ENCODE assay signal across 8 cellular contexts in the genomic region with DNA sequence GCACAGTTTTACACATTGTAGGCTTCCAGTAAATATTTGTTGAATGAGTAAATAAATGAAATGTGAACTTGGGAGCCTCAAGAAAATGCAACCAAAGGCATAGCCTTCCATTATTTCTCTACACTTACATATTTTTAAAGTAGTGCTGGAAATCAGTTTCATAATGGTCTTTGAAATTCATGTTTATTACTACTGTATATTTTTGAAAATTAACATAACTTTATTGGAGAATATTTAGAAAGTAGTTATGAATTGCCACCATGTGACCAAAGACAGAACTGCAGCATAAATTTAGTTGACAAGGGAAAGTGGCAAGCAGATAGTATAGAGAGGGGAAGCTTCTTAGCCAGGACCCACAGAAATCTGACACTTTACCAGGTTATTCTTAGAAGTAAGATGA. TPM values are rescaled to one million over a fixed set of nuclear protein-coding genes. Genes with fewer than 3 reads are reported as not detected.
DNase-seq lines count a peak whose midpoint lies in the region; ATAC-seq and TF ChIP-seq lines count a peak whose summit lies in the region.

No MANE protein-coding gene starts in this region.

- H2AFZ ChIP-seq in DND-41 (ENCODE audit: low read depth, low read length) (no peak overlapping the region), HCT116 (ENCODE audit: low read depth, low read length, poor library complexity, severe bottlenecking) (no peak overlapping the region)

- H3K79me2 ChIP-seq in DND-41 (ENCODE audit: insufficient read depth, low read length) (no peaks in the 10 kb centered on the region; the same call in 1 of the 2 replicates), HCT116 (ENCODE audit: insufficient read depth, low read length) (peaks cover 8% of the 10 kb centered on the region)

- no peak for TF ChIP-seq POLR2A in HCT116 (IDR thresholded peaks at IDR 0.05; ENCODE audit: borderline replicate concordance, extremely low read depth, insufficient read depth, insufficient read length)

- H3K27ac ChIP-seq in DND-41 (ENCODE audit: low read length), result no peak overlapping the region
- no peak overlapping the region for H3K27ac ChIP-seq in HCT116 (ENCODE audit: low read depth, low read length)
- no peak overlapping the region for H3K27ac ChIP-seq in VCaP

- TF ChIP-seq RAD21 in HCT116 (IDR thresholded peaks at IDR 0.05; ENCODE audit: low read depth), result peak; percentile 48

- DNase-seq in DND-41 (no peak), HCT116 (ENCODE audit: low read depth, low spot score) (peak; percentile 8), left kidney (ENCODE audit: low read depth, low spot score) (peak; percentile 28), NCI-H1436 treated with DMSO at 0.1 percent for 48 hours (lab: John Stamatoyannopoulos, UW) (no peak), T-cell (no peak), NCI-H1930 (lab: John Stamatoyannopoulos, UW) (no peak)

- no peak overlapping the region for H3K27ac Mint-ChIP-seq in T-cell

- TF ChIP-seq CTCF in DND-41 (IDR thresholded peaks at IDR 0.05; ENCODE audit: borderline replicate concordance, extremely low read depth, low read length, poor library complexity, severe bottlenecking) (peak; percentile 60), HCT116 (IDR thresholded peaks at IDR 0.05 in 2 of 3, conservative IDR thresholded peaks at IDR 0.05 in 1 of 3; ENCODE audit: borderline replicate concordance in 1 of 3, insufficient read depth in 1 of 3, low read depth in 2 of 3, low read length in 2 of 3) (peak in 2 of 3 experiments; percentile 27 to 40; a peak in 2 of 6 replicates), VCaP (conservative IDR thresholded peaks at IDR 0.05) (peak; percentile 52)

- H3K27me3 ChIP-seq in DND-41 (ENCODE audit: insufficient read depth, low read length, poor library complexity), result no peaks in the 10 kb centered on the region
- H3K27me3 ChIP-seq in HCT116 (ENCODE audit: insufficient read depth, low read length), result no peaks in the 10 kb centered on the region

- ATAC-seq in DND-41 (ENCODE audit: insufficient read depth, low read depth), result peak; percentile 64; the same call in 2 of the 3 replicates
- peak; percentile 58; the same call in 1 of the 2 replicates for ATAC-seq in HCT116
- ATAC-seq in GM21576 (IDR thresholded peaks at IDR 0.05; ENCODE audit: unreplicated experiment), result no peak
- no peak for ATAC-seq in T-cell (replicated peaks in 1 of 4)

- peaks cover 1% of the 10 kb centered on the region; the same call in 1 of the 2 replicates for H3K36me3 ChIP-seq in DND-41 (ENCODE audit: insufficient read depth, low read length)
- H3K36me3 ChIP-seq in HCT116 (ENCODE audit: control insufficient read depth in 1 of 2, insufficient read depth in 2 of 2, low read length in 2 of 2), result no peaks in the 10 kb centered on the region

- CTCF ChIA-PET in HCT116 (lab: Charles Lee), result interaction anchor here (1.0 to 1.6 kb wide), 3 partner anchors 22 to 215 kb away, joined by 3 to 7 read pairs (median 3); no protein-coding TSS in a partner anchor
- CTCF ChIA-PET in T-cell (lab: Charles Lee), result interaction anchor here (0.6 to 1.1 kb wide), 4 partner anchors 37 to 1323 kb away, joined by 3 to 5 read pairs (median 4); no protein-coding TSS in a partner anchor

- H3K4me1 Mint-ChIP-seq in T-cell, result peaks cover 3 to 6% (median 4%) of the 10 kb centered on the region in 3 donors

- no peaks in the 10 kb centered on the region for H3K9me3 Mint-ChIP-seq in T-cell

- POLR2A ChIA-PET in HCT116 (lab: Charles Lee), result no interaction called here
- POLR2A ChIA-PET in T-cell (lab: Charles Lee), result interaction anchor here in 1 of 2 donors (1.1 kb wide), 1 partner anchor 37 kb away, joined by 3 read pairs; no protein-coding TSS in a partner anchor

- H3K4me2 ChIP-seq in DND-41 (ENCODE audit: insufficient read depth, low read length) (no peak overlapping the region), HCT116 (ENCODE audit: low read length) (no peak overlapping the region)

- peaks cover 0 to 13% of the 10 kb centered on the region in 2 donors for H3K27me3 Mint-ChIP-seq in T-cell

- peaks cover 4% of the 10 kb centered on the region; the same call in 1 of the 2 replicates for H3K4me1 ChIP-seq in DND-41 (ENCODE audit: insufficient read depth, low read length)
- peaks cover 3 to 5% of the 10 kb centered on the region in 2 experiments; a peak in 1 of 4 replicates for H3K4me1 ChIP-seq in HCT116 (ENCODE audit: control insufficient read depth in 1 of 2, insufficient read depth in 2 of 2, low read length in 2 of 2)

- no peak overlapping the region for H3K9ac ChIP-seq in DND-41 (ENCODE audit: low read depth, low read length)
- H3K9ac ChIP-seq in HCT116 (ENCODE audit: low read length), result no peak overlapping the region

- no TSS peak for BruUV-seq in HCT116 (replicated peaks; lab: Mats Ljungman, UMichigan)

- H4K20me1 ChIP-seq in DND-41 (ENCODE audit: insufficient read depth, low read length) (no peaks in the 10 kb centered on the region), HCT116 (ENCODE audit: insufficient read depth) (no peaks in the 10 kb centered on the region)

- RAD21 ChIA-PET in HCT116 (lab: Charles Lee; ENCODE audit: low non-redundant PET in 1 of 2, low total read pairs in 2 of 2, uncharacterized antibody in 2 of 2, unreplicated experiment in 2 of 2), result no interaction called here

- no peaks in the 10 kb centered on the region for H3K9me2 ChIP-seq in HCT116 (ENCODE audit: insufficient read depth)

- H3K4me3 Mint-ChIP-seq in T-cell, result no peak overlapping the region

- H3K9me3 ChIP-seq in DND-41 (ENCODE audit: insufficient read depth, low read length, severe bottlenecking) (no peaks in the 10 kb centered on the region), HCT116 (ENCODE audit: control insufficient read depth in 1 of 2, insufficient read depth in 1 of 2, low read depth in 1 of 2, low read length in 2 of 2) (no peaks in the 10 kb centered on the region)

- H3K4me3 ChIP-seq in DND-41 (ENCODE audit: low read depth in 1 of 2, low read length in 2 of 2) (no peak overlapping the region), HCT116 (replicated peaks in 1 of 2; ENCODE audit: low read depth in 1 of 2, low read length in 2 of 2) (no peak overlapping the region)

- peaks cover under 1% of the 10 kb centered on the region for H3K36me3 Mint-ChIP-seq in T-cell

- intact Hi-C loops in HCT116 (cut with micrococcal nuclease), result loop anchor here (5.0 kb wide), 2 partner anchors 36 to 296 kb away; no protein-coding TSS in a partner anchor

TF ChIP-seq in HCT116, 20 proteins besides CTCF, POLR2A, EP300 and RAD21:
- TF ChIP-seq EZH2 (IDR thresholded peaks at IDR 0.05), result no peak
- TF ChIP-seq SRF (IDR thresholded peaks at IDR 0.05; ENCODE audit: low read depth), result no peak
- no peak for TF ChIP-seq TCF7L2 (IDR thresholded peaks at IDR 0.05; ENCODE audit: borderline replicate concordance, extremely low read depth, insufficient read depth, insufficient read length)
- TF ChIP-seq, protein P1, sequence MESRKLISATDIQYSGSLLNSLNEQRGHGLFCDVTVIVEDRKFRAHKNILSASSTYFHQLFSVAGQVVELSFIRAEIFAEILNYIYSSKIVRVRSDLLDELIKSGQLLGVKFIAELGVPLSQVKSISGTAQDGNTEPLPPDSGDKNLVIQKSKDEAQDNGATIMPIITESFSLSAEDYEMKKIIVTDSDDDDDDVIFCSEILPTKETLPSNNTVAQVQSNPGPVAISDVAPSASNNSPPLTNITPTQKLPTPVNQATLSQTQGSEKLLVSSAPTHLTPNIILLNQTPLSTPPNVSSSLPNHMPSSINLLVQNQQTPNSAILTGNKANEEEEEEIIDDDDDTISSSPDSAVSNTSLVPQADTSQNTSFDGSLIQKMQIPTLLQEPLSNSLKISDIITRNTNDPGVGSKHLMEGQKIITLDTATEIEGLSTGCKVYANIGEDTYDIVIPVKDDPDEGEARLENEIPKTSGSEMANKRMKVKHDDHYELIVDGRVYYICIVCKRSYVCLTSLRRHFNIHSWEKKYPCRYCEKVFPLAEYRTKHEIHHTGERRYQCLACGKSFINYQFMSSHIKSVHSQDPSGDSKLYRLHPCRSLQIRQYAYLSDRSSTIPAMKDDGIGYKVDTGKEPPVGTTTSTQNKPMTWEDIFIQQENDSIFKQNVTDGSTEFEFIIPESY (IDR thresholded peaks at IDR 0.05; ENCODE audit: extremely low read depth, insufficient replicate concordance, low read length), result no peak
- TF ChIP-seq YY1 (IDR thresholded peaks at IDR 0.05; ENCODE audit: extremely low read depth, insufficient replicate concordance, low read depth, low read length), result no peak
- TF ChIP-seq, protein P2, sequence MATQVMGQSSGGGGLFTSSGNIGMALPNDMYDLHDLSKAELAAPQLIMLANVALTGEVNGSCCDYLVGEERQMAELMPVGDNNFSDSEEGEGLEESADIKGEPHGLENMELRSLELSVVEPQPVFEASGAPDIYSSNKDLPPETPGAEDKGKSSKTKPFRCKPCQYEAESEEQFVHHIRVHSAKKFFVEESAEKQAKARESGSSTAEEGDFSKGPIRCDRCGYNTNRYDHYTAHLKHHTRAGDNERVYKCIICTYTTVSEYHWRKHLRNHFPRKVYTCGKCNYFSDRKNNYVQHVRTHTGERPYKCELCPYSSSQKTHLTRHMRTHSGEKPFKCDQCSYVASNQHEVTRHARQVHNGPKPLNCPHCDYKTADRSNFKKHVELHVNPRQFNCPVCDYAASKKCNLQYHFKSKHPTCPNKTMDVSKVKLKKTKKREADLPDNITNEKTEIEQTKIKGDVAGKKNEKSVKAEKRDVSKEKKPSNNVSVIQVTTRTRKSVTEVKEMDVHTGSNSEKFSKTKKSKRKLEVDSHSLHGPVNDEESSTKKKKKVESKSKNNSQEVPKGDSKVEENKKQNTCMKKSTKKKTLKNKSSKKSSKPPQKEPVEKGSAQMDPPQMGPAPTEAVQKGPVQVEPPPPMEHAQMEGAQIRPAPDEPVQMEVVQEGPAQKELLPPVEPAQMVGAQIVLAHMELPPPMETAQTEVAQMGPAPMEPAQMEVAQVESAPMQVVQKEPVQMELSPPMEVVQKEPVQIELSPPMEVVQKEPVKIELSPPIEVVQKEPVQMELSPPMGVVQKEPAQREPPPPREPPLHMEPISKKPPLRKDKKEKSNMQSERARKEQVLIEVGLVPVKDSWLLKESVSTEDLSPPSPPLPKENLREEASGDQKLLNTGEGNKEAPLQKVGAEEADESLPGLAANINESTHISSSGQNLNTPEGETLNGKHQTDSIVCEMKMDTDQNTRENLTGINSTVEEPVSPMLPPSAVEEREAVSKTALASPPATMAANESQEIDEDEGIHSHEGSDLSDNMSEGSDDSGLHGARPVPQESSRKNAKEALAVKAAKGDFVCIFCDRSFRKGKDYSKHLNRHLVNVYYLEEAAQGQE (IDR thresholded peaks at IDR 0.05; ENCODE audit: low read depth), result no peak
- no peak for TF ChIP-seq EZH2phosphoT487 (IDR thresholded peaks at IDR 0.05; ENCODE audit: borderline replicate concordance)
- no peak for TF ChIP-seq POLR2AphosphoS5 (IDR thresholded peaks at IDR 0.05; ENCODE audit: low read depth, low read length)

RNA-seq across cellular contexts. Expression of a gene that starts 6.4 kb away (rescaled TPM):
- total RNA-seq in HCT116 (2021; ENCODE audit: unreplicated experiment) (37.3 TPM), T-cell (10 to 100 TPM; 13.8 to 25.5 (median 20.4) TPM)
- 13.8 and 16.9 TPM in 2 replicates for polyA plus RNA-seq in HCT116 (2012)

RNA-seq across cellular contexts. Expression of a gene that starts 28.0 kb away (rescaled TPM):
- total RNA-seq in HCT116 (2021; ENCODE audit: unreplicated experiment), result not detected
- polyA plus RNA-seq in HCT116 (2012), result not detected in 2 replicates
- not detected for total RNA-seq in T-cell

RNA-seq across cellular contexts. Expression of a gene that starts 33.6 kb away (rescaled TPM):
- total RNA-seq in HCT116 (2021; ENCODE audit: unreplicated experiment) (0.91 TPM), T-cell (10 to 100 TPM; 23.8 to 53.6 (median 29.4) TPM)
- 0.49 and 0.75 TPM in 2 replicates for polyA plus RNA-seq in HCT116 (2012)

Comparison
In these comparisons a context has a peak if more than half of its experiments do, and no peak if none do; other contexts are left out.
1. ATAC-seq: peak in DND-41 (single experiment) and HCT116 (single experiment); none in GM21576 (single experiment) and T-cell (0 of 4).
2. DNase-seq: peak in HCT116 (single experiment) and left kidney (single experiment); none in DND-41 (single experiment), NCI-H1436 treated with DMSO at 0.1 percent for 48 hours (single experiment), T-cell (0 of 34) and NCI-H1930 (0 of 2).
3. RNA of a gene that starts 33.6 kb away (total RNA-seq): 23.8 to 53.6 TPM in T-cell; 0.91 TPM in HCT116 (single experiment); every median in the first group is over 10 times any median in the second.
4. Peak in every context shown above with its lines, with median percentiles within 50 percentile points of each other: CTCF ChIP-seq.